Comparison of ENCODE assay signal across 21 cellular contexts in genomic region chr2:130261970-130262760, GRCh38.
DNase-seq lines count a peak whose midpoint lies in the region; ATAC-seq, FAIRE-seq and TF ChIP-seq lines count a peak whose summit lies in the region.
"Had no signal": no experiment of that assay in that cellular context is flagged by ENCODE, and none has a peak within 500 bp of the region (broad histone marks: within the 10 kb centered on the region; RNA-seq: fewer than 3 reads in every experiment).

No MANE protein-coding gene starts in this region.

- no peak overlapping the region for H3K4me2 ChIP-seq in PC-3 (ENCODE audit: low read length)

- POLR2A ChIA-PET in PC-3 (lab: Charles Lee; ENCODE audit: unreplicated experiment): no interaction called here

- ATAC-seq in PC-3 (no peak; the same call in 1 of the 2 replicates), GM21515 (IDR thresholded peaks at IDR 0.05; ENCODE audit: unreplicated experiment) (no peak), pancreas (no peak)
- no peak for ATAC-seq in activated T-cell treated with anti-CD3 and anti-CD28 coated beads, Interleukin-2, amount 50 U/mL, for 4 hours
- ATAC-seq in activated naive CD4-positive, alpha-beta T cell treated with anti-CD3 and anti-CD28 coated beads, Interleukin-2, amount 50 U/mL, for 72 hours: no peak

- 56% methylated on average over 11 of the region's 11 CpGs for WGBS in pancreas, 2 donors

- H3K4me3 ChIP-seq in PC-3 (ENCODE audit: low read length) (no peak overlapping the region), fibroblast of pulmonary artery (replicated peaks; ENCODE audit: low read depth, low read length) (no peak overlapping the region), pancreas (no peak overlapping the region)
- H3K4me3 ChIP-seq: sigmoid colon had no signal

- DNase-seq in A172 (ENCODE audit: low spot score) (peak; percentile 52), ELF-1 (ENCODE audit: low read depth, low spot score) (peak; percentile 25), PC-3 (peak; percentile 38), fibroblast of pulmonary artery (ENCODE audit: low read depth) (peak; percentile 10), pancreas (no peak)
- DNase-seq in activated T-cell treated with anti-CD3 and anti-CD28 coated beads, Interleukin-2, amount 50 U/mL, for 4 hours: no peak
- DNase-seq in activated naive CD4-positive, alpha-beta T cell treated with anti-CD3 and anti-CD28 coated beads, Interleukin-2, amount 50 U/mL, for 72 hours (ENCODE audit: low spot score in 2 of 2): no peak
- DNase-seq: activated CD4-positive, alpha-beta T cell treated with anti-CD3 and anti-CD28 coated beads for 48 hours; activated naive CD8-positive, alpha-beta T cell treated with anti-CD3 and anti-CD28 coated beads, Interleukin-2, amount 10 ng/mL, durations not matched to agents 7 days and 5 days; activated T-cell treated with anti-CD3 and anti-CD28 coated beads for 4 hours; Karpas-422; NCI-H187 treated with DMSO at 0.1 percent for 48 hours; NCI-H82; SHP77; sigmoid colon; stimulated activated CD4-positive, alpha-beta T cell treated with anti-CD3 and anti-CD28 coated beads, Interleukin-4, amount 100 ng/mL, for 4 hours; T-helper 9 cell had no signal

- intact Hi-C loops in PC-3 (cut with micrococcal nuclease): no loop called here
- intact Hi-C loops in pancreas (cut with DNase I): no loop called here

- H3K27ac Mint-ChIP-seq in activated naive CD4-positive, alpha-beta T cell treated with anti-CD3 and anti-CD28 coated beads, Interleukin-2, amount 50 U/mL, for 72 hours: no peak overlapping the region
- H3K27ac Mint-ChIP-seq: activated naive CD8-positive, alpha-beta T cell treated with anti-CD3 and anti-CD28 coated beads, Interleukin-2, amount 10 ng/mL, durations not matched to agents 7 days and 5 days; type B pancreatic cell had no signal

- H3K4me1 Mint-ChIP-seq in activated T-cell treated with anti-CD3 and anti-CD28 coated beads, Interleukin-2, amount 50 U/mL, for 4 hours (ENCODE audit: low read depth): no peaks in the 10 kb centered on the region
- H3K4me1 Mint-ChIP-seq: activated naive CD8-positive, alpha-beta T cell treated with anti-CD3 and anti-CD28 coated beads, Interleukin-2, amount 10 ng/mL, durations not matched to agents 7 days and 5 days; central memory CD8-positive, alpha-beta T cell had no signal

- TF ChIP-seq CTCF in PC-3 (conservative IDR thresholded peaks at IDR 0.05; ENCODE audit: low read depth, low read length) (no peak), fibroblast of pulmonary artery (IDR thresholded peaks at IDR 0.05; ENCODE audit: low read length, missing control alignments) (no peak), pancreas (IDR thresholded peaks at IDR 0.05) (no peak)

- no peaks in the 10 kb centered on the region for H3K9me2 ChIP-seq in PC-3 (replicated peaks; ENCODE audit: low read length)

- no peak overlapping the region for H3K9ac ChIP-seq in PC-3 (ENCODE audit: low read length)

- H3F3A ChIP-seq in PC-3 (ENCODE audit: low read length, unreplicated experiment): no peaks in the 10 kb centered on the region

- H3K4me3 Mint-ChIP-seq in activated T-cell treated with anti-CD3 and anti-CD28 coated beads, Interleukin-2, amount 50 U/mL, for 4 hours: no peak overlapping the region
- H3K4me3 Mint-ChIP-seq: activated naive CD8-positive, alpha-beta T cell treated with anti-CD3 and anti-CD28 coated beads, Interleukin-2, amount 10 ng/mL, durations not matched to agents 7 days and 5 days; central memory CD8-positive, alpha-beta T cell; type B pancreatic cell had no signal

- no peaks in the 10 kb centered on the region for H3K36me3 Mint-ChIP-seq in activated T-cell treated with anti-CD3 and anti-CD28 coated beads, Interleukin-2, amount 50 U/mL, for 4 hours (ENCODE audit: insufficient read depth)
- H3K36me3 Mint-ChIP-seq in activated naive CD4-positive, alpha-beta T cell treated with anti-CD3 and anti-CD28 coated beads, Interleukin-2, amount 50 U/mL, for 72 hours: no peaks in the 10 kb centered on the region
- H3K36me3 Mint-ChIP-seq: activated naive CD8-positive, alpha-beta T cell treated with anti-CD3 and anti-CD28 coated beads, Interleukin-2, amount 10 ng/mL, durations not matched to agents 7 days and 5 days; type B pancreatic cell had no signal

- CTCF ChIA-PET in PC-3 (lab: Charles Lee): interaction anchor here (0.6 kb wide), 1 partner anchor 12 kb away, joined by 4 read pairs; no protein-coding TSS in a partner anchor

- FAIRE-seq in pancreas (lab: Jason Lieb, UNC): no peak

- H3K27ac ChIP-seq in PC-3 (ENCODE audit: low read length) (no peak overlapping the region), pancreas (no peak overlapping the region)
- H3K27ac ChIP-seq: neutrophil, sigmoid colon had no signal

- BruUV-seq in PC-3 (replicated peaks; lab: Mats Ljungman, UMichigan): no TSS peak

- H3K79me2 ChIP-seq in PC-3 (ENCODE audit: low read length): no peaks in the 10 kb centered on the region

- H3K27me3 Mint-ChIP-seq in activated T-cell treated with anti-CD3 and anti-CD28 coated beads, Interleukin-2, amount 50 U/mL, for 4 hours (ENCODE audit: low read depth): peaks cover 16% of the 10 kb centered on the region

- no peak overlapping the region for H2AFZ ChIP-seq in PC-3 (ENCODE audit: low read length)

- no peaks in the 10 kb centered on the region for H3K9me3 ChIP-seq in PC-3 (ENCODE audit: low read length)
- no peaks in the 10 kb centered on the region for H3K9me3 ChIP-seq in pancreas
- H3K9me3 ChIP-seq: neutrophil, sigmoid colon had no signal

- H3K9me3 Mint-ChIP-seq in activated T-cell treated with anti-CD3 and anti-CD28 coated beads, Interleukin-2, amount 50 U/mL, for 4 hours: no peaks in the 10 kb centered on the region
- H3K9me3 Mint-ChIP-seq in activated naive CD4-positive, alpha-beta T cell treated with anti-CD3 and anti-CD28 coated beads, Interleukin-2, amount 50 U/mL, for 72 hours: no peaks in the 10 kb centered on the region
- H3K9me3 Mint-ChIP-seq: activated naive CD8-positive, alpha-beta T cell treated with anti-CD3 and anti-CD28 coated beads, Interleukin-2, amount 10 ng/mL, durations not matched to agents 7 days and 5 days; central memory CD8-positive, alpha-beta T cell; type B pancreatic cell had no signal

- H4K20me1 ChIP-seq in PC-3 (ENCODE audit: low read length): no peaks in the 10 kb centered on the region

- H3K27me3 ChIP-seq in PC-3 (ENCODE audit: low read length) (peaks cover 56% of the 10 kb centered on the region), pancreas (peaks cover 0 to 9% (median 0%) of the 10 kb centered on the region in 4 donors)

- H3K36me3 ChIP-seq in PC-3 (ENCODE audit: low read depth, low read length) (no peaks in the 10 kb centered on the region), pancreas (no peaks in the 10 kb centered on the region)
- H3K36me3 ChIP-seq: neutrophil, sigmoid colon had no signal

- H3K4me1 ChIP-seq in PC-3 (ENCODE audit: insufficient read depth, low read length) (no peaks in the 10 kb centered on the region), pancreas (no peaks in the 10 kb centered on the region)
- H3K4me1 ChIP-seq: sigmoid colon had no signal

Comparison
In these comparisons a context has a peak if more than half of its experiments do, and no peak if none do; other contexts are left out.
1. DNase-seq: peak in A172 (single experiment), ELF-1 (single experiment), PC-3 (single experiment) and fibroblast of pulmonary artery (single experiment); none in activated T-cell treated with anti-CD3 and anti-CD28 coated beads, Interleukin-2, amount 50 U/mL, for 4 hours (single experiment), pancreas (0 of 6) and activated naive CD4-positive, alpha-beta T cell treated with anti-CD3 and anti-CD28 coated beads, Interleukin-2, amount 50 U/mL, for 72 hours (0 of 2).